2 cellular contexts compared by ENCODE assay signal in the genomic region with DNA sequence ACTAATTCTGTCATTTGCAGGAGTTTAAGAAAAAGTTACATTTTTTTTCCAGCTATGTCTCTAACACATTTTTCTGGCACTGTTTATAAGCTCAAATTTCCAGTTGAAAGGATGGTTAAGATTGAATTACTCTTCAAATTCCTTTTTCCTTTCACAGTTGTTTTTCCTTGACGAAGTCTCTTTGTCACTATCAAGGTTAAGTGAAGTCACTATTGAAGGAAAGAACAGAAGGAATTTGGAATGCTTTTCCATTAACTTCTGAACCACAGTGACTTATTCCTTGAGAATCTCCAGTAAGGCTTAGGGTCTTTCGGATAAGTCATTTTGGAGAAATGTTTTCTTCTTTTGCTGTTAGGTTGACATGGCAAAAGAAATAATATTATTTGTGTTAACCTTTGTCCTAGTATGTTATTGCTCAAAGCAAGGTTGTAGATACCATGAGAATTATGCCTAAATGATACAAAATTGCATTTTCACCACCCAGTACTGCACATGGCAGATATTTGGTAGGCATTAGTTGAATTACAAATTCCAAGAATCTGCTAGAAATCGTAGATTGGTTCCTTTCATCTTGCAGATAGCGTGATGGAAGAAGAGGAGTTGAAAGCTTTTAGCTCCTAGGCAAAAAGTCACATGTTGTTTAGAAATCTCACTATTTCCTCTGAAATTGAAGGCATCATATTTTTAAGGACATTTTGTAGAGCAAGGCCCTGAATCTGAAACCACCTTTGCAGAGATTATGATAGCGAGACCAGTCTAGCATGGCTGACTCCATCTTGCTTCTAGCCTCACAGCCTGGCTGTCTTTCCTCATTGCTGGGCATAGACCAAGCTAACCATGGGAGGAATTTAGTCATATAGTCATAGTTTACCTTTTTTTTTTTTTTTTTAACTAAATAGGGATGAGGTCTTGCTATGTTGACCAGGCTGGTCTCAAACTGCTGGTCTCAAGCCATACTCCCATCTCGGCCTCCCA.
TF ChIP-seq lines count a peak whose summit lies in the region.

No MANE protein-coding gene starts in this region.

TF ChIP-seq in HCT116, 20 proteins besides CTCF, POLR2A, EP300 and RAD21:
- TF ChIP-seq ELF1 (IDR thresholded peaks at IDR 0.05; ENCODE audit: borderline replicate concordance, low read depth) (no peak), TCF7L2 (IDR thresholded peaks at IDR 0.05; ENCODE audit: borderline replicate concordance, extremely low read depth, insufficient read depth, insufficient read length) (no peak), POLR2AphosphoS5 (IDR thresholded peaks at IDR 0.05; ENCODE audit: low read depth, low read length) (no peak), CBX3 (IDR thresholded peaks at IDR 0.05; ENCODE audit: low read depth) (no peak), SIN3A (IDR thresholded peaks at IDR 0.05; ENCODE audit: low read depth) (no peak), EGR1 (IDR thresholded peaks at IDR 0.05; ENCODE audit: low read depth) (no peak), JUND (IDR thresholded peaks at IDR 0.05) (no peak), SRF (IDR thresholded peaks at IDR 0.05; ENCODE audit: low read depth) (no peak), ZFX (IDR thresholded peaks at IDR 0.05) (no peak), EZH2 (IDR thresholded peaks at IDR 0.05) (no peak), CEBPB (IDR thresholded peaks at IDR 0.05; ENCODE audit: low read depth) (no peak), YY1 (IDR thresholded peaks at IDR 0.05; ENCODE audit: extremely low read depth, insufficient replicate concordance, low read depth, low read length) (no peak)
- TF ChIP-seq, protein P1, sequence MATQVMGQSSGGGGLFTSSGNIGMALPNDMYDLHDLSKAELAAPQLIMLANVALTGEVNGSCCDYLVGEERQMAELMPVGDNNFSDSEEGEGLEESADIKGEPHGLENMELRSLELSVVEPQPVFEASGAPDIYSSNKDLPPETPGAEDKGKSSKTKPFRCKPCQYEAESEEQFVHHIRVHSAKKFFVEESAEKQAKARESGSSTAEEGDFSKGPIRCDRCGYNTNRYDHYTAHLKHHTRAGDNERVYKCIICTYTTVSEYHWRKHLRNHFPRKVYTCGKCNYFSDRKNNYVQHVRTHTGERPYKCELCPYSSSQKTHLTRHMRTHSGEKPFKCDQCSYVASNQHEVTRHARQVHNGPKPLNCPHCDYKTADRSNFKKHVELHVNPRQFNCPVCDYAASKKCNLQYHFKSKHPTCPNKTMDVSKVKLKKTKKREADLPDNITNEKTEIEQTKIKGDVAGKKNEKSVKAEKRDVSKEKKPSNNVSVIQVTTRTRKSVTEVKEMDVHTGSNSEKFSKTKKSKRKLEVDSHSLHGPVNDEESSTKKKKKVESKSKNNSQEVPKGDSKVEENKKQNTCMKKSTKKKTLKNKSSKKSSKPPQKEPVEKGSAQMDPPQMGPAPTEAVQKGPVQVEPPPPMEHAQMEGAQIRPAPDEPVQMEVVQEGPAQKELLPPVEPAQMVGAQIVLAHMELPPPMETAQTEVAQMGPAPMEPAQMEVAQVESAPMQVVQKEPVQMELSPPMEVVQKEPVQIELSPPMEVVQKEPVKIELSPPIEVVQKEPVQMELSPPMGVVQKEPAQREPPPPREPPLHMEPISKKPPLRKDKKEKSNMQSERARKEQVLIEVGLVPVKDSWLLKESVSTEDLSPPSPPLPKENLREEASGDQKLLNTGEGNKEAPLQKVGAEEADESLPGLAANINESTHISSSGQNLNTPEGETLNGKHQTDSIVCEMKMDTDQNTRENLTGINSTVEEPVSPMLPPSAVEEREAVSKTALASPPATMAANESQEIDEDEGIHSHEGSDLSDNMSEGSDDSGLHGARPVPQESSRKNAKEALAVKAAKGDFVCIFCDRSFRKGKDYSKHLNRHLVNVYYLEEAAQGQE (IDR thresholded peaks at IDR 0.05; ENCODE audit: low read depth), result no peak
- TF ChIP-seq, protein P2, sequence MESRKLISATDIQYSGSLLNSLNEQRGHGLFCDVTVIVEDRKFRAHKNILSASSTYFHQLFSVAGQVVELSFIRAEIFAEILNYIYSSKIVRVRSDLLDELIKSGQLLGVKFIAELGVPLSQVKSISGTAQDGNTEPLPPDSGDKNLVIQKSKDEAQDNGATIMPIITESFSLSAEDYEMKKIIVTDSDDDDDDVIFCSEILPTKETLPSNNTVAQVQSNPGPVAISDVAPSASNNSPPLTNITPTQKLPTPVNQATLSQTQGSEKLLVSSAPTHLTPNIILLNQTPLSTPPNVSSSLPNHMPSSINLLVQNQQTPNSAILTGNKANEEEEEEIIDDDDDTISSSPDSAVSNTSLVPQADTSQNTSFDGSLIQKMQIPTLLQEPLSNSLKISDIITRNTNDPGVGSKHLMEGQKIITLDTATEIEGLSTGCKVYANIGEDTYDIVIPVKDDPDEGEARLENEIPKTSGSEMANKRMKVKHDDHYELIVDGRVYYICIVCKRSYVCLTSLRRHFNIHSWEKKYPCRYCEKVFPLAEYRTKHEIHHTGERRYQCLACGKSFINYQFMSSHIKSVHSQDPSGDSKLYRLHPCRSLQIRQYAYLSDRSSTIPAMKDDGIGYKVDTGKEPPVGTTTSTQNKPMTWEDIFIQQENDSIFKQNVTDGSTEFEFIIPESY (IDR thresholded peaks at IDR 0.05; ENCODE audit: extremely low read depth, insufficient replicate concordance, low read length), result no peak
- TF ChIP-seq, protein P3, sequence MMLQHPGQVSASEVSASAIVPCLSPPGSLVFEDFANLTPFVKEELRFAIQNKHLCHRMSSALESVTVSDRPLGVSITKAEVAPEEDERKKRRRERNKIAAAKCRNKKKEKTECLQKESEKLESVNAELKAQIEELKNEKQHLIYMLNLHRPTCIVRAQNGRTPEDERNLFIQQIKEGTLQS (IDR thresholded peaks at IDR 0.05), result no peak
- TF ChIP-seq, protein P4, sequence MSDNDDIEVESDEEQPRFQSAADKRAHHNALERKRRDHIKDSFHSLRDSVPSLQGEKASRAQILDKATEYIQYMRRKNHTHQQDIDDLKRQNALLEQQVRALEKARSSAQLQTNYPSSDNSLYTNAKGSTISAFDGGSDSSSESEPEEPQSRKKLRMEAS (IDR thresholded peaks at IDR 0.05), result no peak

TF ChIP-seq in HepG2, 621 proteins besides CTCF, POLR2A, EP300 and RAD21:
- no peak for TF ChIP-seq FOXA1 (IDR thresholded peaks at IDR 0.05)
- TF ChIP-seq FOXA1 (CRISPR knock-in tag; IDR thresholded peaks at IDR 0.05), result no peak
- no peak for TF ChIP-seq FOXK2 (IDR thresholded peaks at IDR 0.05)
- TF ChIP-seq, protein P5, sequence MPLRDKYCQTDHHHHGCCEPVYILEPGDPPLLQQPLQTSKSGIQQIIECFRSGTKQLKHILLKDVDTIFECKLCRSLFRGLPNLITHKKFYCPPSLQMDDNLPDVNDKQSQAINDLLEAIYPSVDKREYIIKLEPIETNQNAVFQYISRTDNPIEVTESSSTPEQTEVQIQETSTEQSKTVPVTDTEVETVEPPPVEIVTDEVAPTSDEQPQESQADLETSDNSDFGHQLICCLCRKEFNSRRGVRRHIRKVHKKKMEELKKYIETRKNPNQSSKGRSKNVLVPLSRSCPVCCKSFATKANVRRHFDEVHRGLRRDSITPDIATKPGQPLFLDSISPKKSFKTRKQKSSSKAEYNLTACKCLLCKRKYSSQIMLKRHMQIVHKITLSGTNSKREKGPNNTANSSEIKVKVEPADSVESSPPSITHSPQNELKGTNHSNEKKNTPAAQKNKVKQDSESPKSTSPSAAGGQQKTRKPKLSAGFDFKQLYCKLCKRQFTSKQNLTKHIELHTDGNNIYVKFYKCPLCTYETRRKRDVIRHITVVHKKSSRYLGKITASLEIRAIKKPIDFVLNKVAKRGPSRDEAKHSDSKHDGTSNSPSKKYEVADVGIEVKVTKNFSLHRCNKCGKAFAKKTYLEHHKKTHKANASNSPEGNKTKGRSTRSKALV (CRISPR knock-in tag; IDR thresholded peaks at IDR 0.05), result no peak
- TF ChIP-seq, protein P6, sequence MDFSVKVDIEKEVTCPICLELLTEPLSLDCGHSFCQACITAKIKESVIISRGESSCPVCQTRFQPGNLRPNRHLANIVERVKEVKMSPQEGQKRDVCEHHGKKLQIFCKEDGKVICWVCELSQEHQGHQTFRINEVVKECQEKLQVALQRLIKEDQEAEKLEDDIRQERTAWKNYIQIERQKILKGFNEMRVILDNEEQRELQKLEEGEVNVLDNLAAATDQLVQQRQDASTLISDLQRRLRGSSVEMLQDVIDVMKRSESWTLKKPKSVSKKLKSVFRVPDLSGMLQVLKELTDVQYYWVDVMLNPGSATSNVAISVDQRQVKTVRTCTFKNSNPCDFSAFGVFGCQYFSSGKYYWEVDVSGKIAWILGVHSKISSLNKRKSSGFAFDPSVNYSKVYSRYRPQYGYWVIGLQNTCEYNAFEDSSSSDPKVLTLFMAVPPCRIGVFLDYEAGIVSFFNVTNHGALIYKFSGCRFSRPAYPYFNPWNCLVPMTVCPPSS (IDR thresholded peaks at IDR 0.05), result no peak
- TF ChIP-seq ZNF180 (CRISPR knock-in tag; IDR thresholded peaks at IDR 0.05; ENCODE audit: borderline replicate concordance, low read depth), result no peak
TF ChIP-seq in HepG2: peak in this region for 0.
